Comparison of ENCODE assay signal across 12 cellular contexts in genomic region chr6:133815313-133815712, GRCh38.
"Had no signal": no experiment of that assay in that cellular context is flagged by ENCODE, and none has a peak within 500 bp of the region (broad histone marks: within the 10 kb centered on the region; RNA-seq: fewer than 3 reads in every experiment).

No MANE protein-coding gene starts in this region.

- H3K9me3 ChIP-seq: right atrium auricular region had no signal

- DNase-seq: activated CD4-positive, alpha-beta T cell treated with anti-CD3 and anti-CD28 coated beads for 1 hour; activated CD4-positive, alpha-beta T cell treated with anti-CD3 and anti-CD28 coated beads, Interleukin-2, amount 50 U/mL, for 48 hours; activated gamma-delta T cell; anterior cingulate cortex; dorsolateral prefrontal cortex; heart right ventricle; stimulated activated naive CD4-positive, alpha-beta T cell; substantia nigra; T-helper 9 cell had no signal

- ATAC-seq: esophagus mucosa had no signal

- H3K4me3 ChIP-seq: dorsolateral prefrontal cortex, heart right ventricle, right atrium auricular region had no signal

- H3K36me3 ChIP-seq: heart right ventricle, right atrium auricular region had no signal

- H3K27me3 ChIP-seq: heart right ventricle, right atrium auricular region had no signal

- H3K27ac ChIP-seq: dorsolateral prefrontal cortex, foreskin keratinocyte, right atrium auricular region had no signal

- H3K4me1 ChIP-seq: foreskin keratinocyte, right atrium auricular region had no signal
